In genomic region chr3:194584866-194585265, GRCh38 we compare ENCODE assay signal across 8 cellular contexts. TPM values are rescaled to one million over a fixed set of nuclear protein-coding genes. Genes with fewer than 3 reads are reported as not detected.
DNase-seq lines count a peak whose midpoint lies in the region; ATAC-seq and TF ChIP-seq lines count a peak whose summit lies in the region.

No MANE protein-coding gene starts in this region.

- H3K36me3 ChIP-seq in iPS-20b (ENCODE audit: insufficient read depth, low read depth, low read length) (peaks cover 5% of the 10 kb centered on the region; the same call in 1 of the 2 replicates), upper lobe of right lung (no peaks in the 10 kb centered on the region)

- TF ChIP-seq CTCF in upper lobe of right lung (IDR thresholded peaks at IDR 0.05): no peak

- H3K36me3 Mint-ChIP-seq in activated naive CD4-positive, alpha-beta T cell treated with anti-CD3 and anti-CD28 coated beads, Interleukin-2, amount 10 ng/mL, durations not matched to agents 7 days and 5 days: peaks cover 19% of the 10 kb centered on the region

- intact Hi-C loops in upper lobe of right lung (cut with DNase I): no loop called here

- DNase-seq in stimulated activated CD4-positive, alpha-beta T cell treated with anti-CD3 and anti-CD28 coated beads, Interleukin-1b, Interleukin-23, amount 100 ng/mL, for 48 hours: peak; percentile 49
- no peak for DNase-seq in stimulated activated CD4-positive, alpha-beta T cell treated with anti-CD3 and anti-CD28 coated beads, Interleukin-4, amount 100 ng/mL, for 4 hours
- no peak for DNase-seq in activated naive CD4-positive, alpha-beta T cell treated with anti-CD3 and anti-CD28 coated beads, Interleukin-2, amount 10 ng/mL, durations not matched to agents 7 days and 5 days
- DNase-seq in upper lobe of right lung: no peak
- no peak for DNase-seq in DMS 273 treated with DMSO at 0.1 percent for 48 hours (lab: John Stamatoyannopoulos, UW)
- DNase-seq in Kasumi-1 (lab: John Stamatoyannopoulos, UW): no peak

- H3K4me3 ChIP-seq in iPS-20b (ENCODE audit: low read length) (peak overlapping the region; percentile 99; the same call in 1 of the 2 replicates), upper lobe of right lung (peak overlapping the region; percentile 87)

- no peaks in the 10 kb centered on the region for H3K27me3 Mint-ChIP-seq in activated naive CD4-positive, alpha-beta T cell treated with anti-CD3 and anti-CD28 coated beads, Interleukin-2, amount 10 ng/mL, durations not matched to agents 7 days and 5 days

- H3K27ac ChIP-seq in iPS-20b (ENCODE audit: low read length) (no peak overlapping the region), upper lobe of right lung (peak overlapping the region; percentile 98)

- H3K4me3 Mint-ChIP-seq in activated naive CD4-positive, alpha-beta T cell treated with anti-CD3 and anti-CD28 coated beads, Interleukin-2, amount 10 ng/mL, durations not matched to agents 7 days and 5 days: peak overlapping the region; percentile 93

- peaks cover 23% of the 10 kb centered on the region for H3K4me1 Mint-ChIP-seq in activated naive CD4-positive, alpha-beta T cell treated with anti-CD3 and anti-CD28 coated beads, Interleukin-2, amount 10 ng/mL, durations not matched to agents 7 days and 5 days

- H3K27ac Mint-ChIP-seq in activated naive CD4-positive, alpha-beta T cell treated with anti-CD3 and anti-CD28 coated beads, Interleukin-2, amount 10 ng/mL, durations not matched to agents 7 days and 5 days: peak overlapping the region; percentile 93

- H3K4me1 ChIP-seq in iPS-20b (ENCODE audit: insufficient read depth, low read length): peaks cover 6% of the 10 kb centered on the region; the same call in 1 of the 2 replicates
- H3K4me1 ChIP-seq in upper lobe of right lung: peaks cover 15% of the 10 kb centered on the region

- H3K9ac ChIP-seq in iPS-20b (ENCODE audit: low read depth, low read length): no peak overlapping the region

- H3K27me3 ChIP-seq in iPS-20b (ENCODE audit: insufficient read depth, low read length) (no peaks in the 10 kb centered on the region), upper lobe of right lung (no peaks in the 10 kb centered on the region)

- no peaks in the 10 kb centered on the region for H3K9me3 Mint-ChIP-seq in activated naive CD4-positive, alpha-beta T cell treated with anti-CD3 and anti-CD28 coated beads, Interleukin-2, amount 10 ng/mL, durations not matched to agents 7 days and 5 days

- ATAC-seq in upper lobe of right lung: no peak
- no peak for ATAC-seq in HG03095 (IDR thresholded peaks at IDR 0.05; ENCODE audit: unreplicated experiment)

- CTCF ChIA-PET in activated naive CD4-positive, alpha-beta T cell treated with anti-CD3 and anti-CD28 coated beads, Interleukin-2, amount 10 ng/mL, durations not matched to agents 7 days and 5 days (lab: Charles Lee): interaction anchor here (0.7 to 1.0 kb wide), 4 partner anchors 10 to 805 kb away, joined by 3 to 4 read pairs (median 4); no protein-coding TSS in a partner anchor

- H3K9me3 ChIP-seq in iPS-20b (ENCODE audit: insufficient read depth, low read depth, low read length) (no peaks in the 10 kb centered on the region), upper lobe of right lung (no peaks in the 10 kb centered on the region)

RNA-seq across cellular contexts. Expression of gene TMEM44, which starts 48.4 kb away (rescaled TPM):
- 25.3 TPM for total RNA-seq in upper lobe of right lung
